Comparison of ENCODE assay signal across 8 cellular contexts in genomic region chr19:737591-738093, GRCh38.
DNase-seq lines count a peak whose midpoint lies in the region; ATAC-seq and TF ChIP-seq lines count a peak whose summit lies in the region.

No MANE protein-coding gene starts in this region.

- ATAC-seq in GM19467 (IDR thresholded peaks at IDR 0.05; ENCODE audit: unreplicated experiment): no peak
- ATAC-seq in HG02642 (IDR thresholded peaks at IDR 0.05; ENCODE audit: poor library complexity, unreplicated experiment): no peak

- TF ChIP-seq CTCF in GM12872 (IDR thresholded peaks at IDR 0.05; ENCODE audit: insufficient read depth, low read depth, low read length): peak; percentile 73
- TF ChIP-seq CTCF in fibroblast of pulmonary artery (IDR thresholded peaks at IDR 0.05; ENCODE audit: low read length, missing control alignments): peak; percentile 58

- intact Hi-C loops in posterior cingulate gyrus (cut with DNase I): no loop called here

- DNase-seq in NCI-H2227 treated with DMSO at 0.1 percent for 48 hours (lab: John Stamatoyannopoulos, UW): peak; percentile 12
- DNase-seq in activated T-cell treated with anti-CD3 and anti-CD28 coated beads for 24 hours (ENCODE audit: low read depth): peak; percentile 46
- peak; percentile 46 for DNase-seq in fibroblast of pulmonary artery (ENCODE audit: low read depth)
- DNase-seq in posterior cingulate gyrus: peak in 7 of 10 donors; percentile 24 to 90 (median 47)
- DNase-seq in DMS114 treated with DMSO at 0.1 percent for 48 hours (lab: John Stamatoyannopoulos, UW; ENCODE audit: unreplicated experiment): no peak

- no peak overlapping the region for H3K4me3 ChIP-seq in fibroblast of pulmonary artery (replicated peaks; ENCODE audit: low read depth, low read length)
